ENCODE assay signal across 8 cellular contexts in the genomic region with DNA sequence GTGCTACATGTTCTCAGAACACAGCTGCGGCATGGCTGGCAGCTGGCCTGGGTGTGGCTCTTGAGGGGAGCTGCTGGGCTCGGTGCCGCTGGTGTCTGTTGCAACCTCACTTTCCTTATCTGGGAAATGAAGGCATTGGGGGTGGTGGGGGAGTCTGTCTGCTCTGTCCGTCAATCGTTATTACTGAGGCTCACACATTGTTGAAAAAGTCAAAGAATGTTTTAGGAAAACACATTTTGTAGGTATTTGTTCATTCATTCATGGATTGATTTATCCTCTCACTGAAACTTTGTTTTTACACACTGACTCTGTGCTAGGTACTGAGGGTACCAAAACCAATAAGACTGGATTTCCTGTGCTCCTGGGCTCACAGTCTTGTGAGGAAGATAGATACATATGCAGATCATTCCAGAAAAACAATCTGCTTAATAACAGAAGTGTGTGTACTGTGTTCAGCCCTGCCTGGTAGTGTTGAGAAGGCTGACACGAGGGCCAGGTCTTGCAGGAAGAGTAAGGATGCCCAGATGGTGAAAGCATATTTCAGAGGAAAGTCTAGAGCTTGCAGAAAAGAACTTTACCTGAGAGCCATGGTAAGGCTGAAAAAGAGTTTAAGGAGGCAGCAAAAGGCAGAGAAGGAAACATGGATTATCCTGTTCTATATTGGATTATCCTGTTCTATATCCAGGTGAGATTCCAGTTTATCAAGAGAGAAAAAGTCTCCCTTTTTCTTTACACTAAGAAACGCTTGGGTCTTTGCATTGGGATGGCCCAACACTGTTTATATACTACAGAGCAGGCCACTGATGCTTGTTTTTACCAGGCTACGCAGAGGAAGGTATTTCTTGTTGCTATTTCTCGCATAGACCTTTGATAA.
DNase-seq lines count a peak whose midpoint lies in the region; ATAC-seq, FAIRE-seq and TF ChIP-seq lines count a peak whose summit lies in the region.

No MANE protein-coding gene starts in this region.

- no peaks in the 10 kb centered on the region for H4K20me1 ChIP-seq in Karpas-422 (ENCODE audit: insufficient read depth, low read depth, low read length)

- H3K27ac ChIP-seq in C4-2B (peak overlapping the region; percentile 35), uterus (peak overlapping the region; percentile 57 to 68), Karpas-422 (ENCODE audit: low read length) (no peak overlapping the region)

- no peak overlapping the region for H3K9ac ChIP-seq in Karpas-422 (ENCODE audit: low read length)

- H3K4me2 ChIP-seq in Karpas-422 (ENCODE audit: low read depth, low read length, poor library complexity, severe bottlenecking) = no peak overlapping the region

- H3K4me3 ChIP-seq in mucosa of descending colon (no peak overlapping the region), uterus (no peak overlapping the region), Karpas-422 (ENCODE audit: low read length) (no peak overlapping the region)

- FAIRE-seq in HTR-8/SVneo (lab: Jason Lieb, UNC) = no peak

- peak overlapping the region; percentile 73 for H3K4me3 Mint-ChIP-seq in activated naive CD8-positive, alpha-beta T cell

- no peaks in the 10 kb centered on the region for H3K9me3 ChIP-seq in mucosa of descending colon
- H3K9me3 ChIP-seq in uterus = no peaks in the 10 kb centered on the region
- no peaks in the 10 kb centered on the region for H3K9me3 ChIP-seq in Karpas-422 (ENCODE audit: low read length)

- no peaks in the 10 kb centered on the region for H3K36me3 Mint-ChIP-seq in activated naive CD8-positive, alpha-beta T cell

- no peak for TF ChIP-seq POLR2A in uterus (IDR thresholded peaks at IDR 0.05)

- H3K4me1 Mint-ChIP-seq in activated naive CD8-positive, alpha-beta T cell (ENCODE audit: low read depth) = peaks cover 49% of the 10 kb centered on the region

- intact Hi-C loops in mucosa of descending colon (cut with DNase I, micrococcal nuclease) = loop anchor here (2.0 to 10.0 kb wide), 4 partner anchors 139 to 553 kb away; no protein-coding TSS in a partner anchor
- intact Hi-C loops in uterus (cut with DNase I; ENCODE audit: low total_unique reads) = no loop called here

- no peaks in the 10 kb centered on the region for H3K27me3 Mint-ChIP-seq in activated naive CD8-positive, alpha-beta T cell

- H2AFZ ChIP-seq in Karpas-422 (ENCODE audit: low read length) = no peak overlapping the region

- no peaks in the 10 kb centered on the region for H3K79me2 ChIP-seq in Karpas-422 (ENCODE audit: low read length)

- no peaks in the 10 kb centered on the region for H3K9me2 ChIP-seq in Karpas-422 (replicated peaks; ENCODE audit: insufficient read depth, low read length)

- H3K4me1 ChIP-seq in mucosa of descending colon (ENCODE audit: low read depth) (peaks cover 16% of the 10 kb centered on the region), uterus (peaks cover 0 to 5% of the 10 kb centered on the region in 2 donors), Karpas-422 (ENCODE audit: low read length) (no peaks in the 10 kb centered on the region)

- TF ChIP-seq CTCF in C4-2B (conservative IDR thresholded peaks at IDR 0.05) = no peak
- no peak for TF ChIP-seq CTCF in mucosa of descending colon (IDR thresholded peaks at IDR 0.05)
- no peak for TF ChIP-seq CTCF in uterus (IDR thresholded peaks at IDR 0.05)

- no peaks in the 10 kb centered on the region for H3K36me3 ChIP-seq in mucosa of descending colon (ENCODE audit: low read depth)
- H3K36me3 ChIP-seq in uterus = no peaks in the 10 kb centered on the region
- H3K36me3 ChIP-seq in Karpas-422 (ENCODE audit: insufficient read depth, low read length) = no peaks in the 10 kb centered on the region

- no peaks in the 10 kb centered on the region for H3K9me3 Mint-ChIP-seq in activated naive CD8-positive, alpha-beta T cell (ENCODE audit: low read depth)

- ATAC-seq in mucosa of descending colon = peak; percentile 78
- no peak for ATAC-seq in HG03175 (IDR thresholded peaks at IDR 0.05; ENCODE audit: unreplicated experiment)

- DNase-seq in NOMO-1 treated with DMSO at 0.1 percent for 48 hours (lab: John Stamatoyannopoulos, UW; ENCODE audit: unreplicated experiment) (peak; percentile 49), mucosa of descending colon (peak; percentile 83 to 90 (median 83)), uterus (peak; percentile 72 to 78), Karpas-422 (no peak), HTR-8/SVneo (ENCODE audit: insufficient read length, low spot score) (no peak)

- H3K27me3 ChIP-seq in uterus (no peaks in the 10 kb centered on the region), Karpas-422 (ENCODE audit: low read length) (no peaks in the 10 kb centered on the region)

- H3K27ac Mint-ChIP-seq in activated naive CD8-positive, alpha-beta T cell = peak overlapping the region; percentile 92

Comparison
In these comparisons a context has a peak if more than half of its experiments do, and no peak if none do; other contexts are left out.
1. DNase-seq: peak in NOMO-1 treated with DMSO at 0.1 percent for 48 hours (single experiment), mucosa of descending colon (3 of 3) and uterus (2 of 2); none in Karpas-422 (single experiment) and HTR-8/SVneo (single experiment).